In the genomic region with DNA sequence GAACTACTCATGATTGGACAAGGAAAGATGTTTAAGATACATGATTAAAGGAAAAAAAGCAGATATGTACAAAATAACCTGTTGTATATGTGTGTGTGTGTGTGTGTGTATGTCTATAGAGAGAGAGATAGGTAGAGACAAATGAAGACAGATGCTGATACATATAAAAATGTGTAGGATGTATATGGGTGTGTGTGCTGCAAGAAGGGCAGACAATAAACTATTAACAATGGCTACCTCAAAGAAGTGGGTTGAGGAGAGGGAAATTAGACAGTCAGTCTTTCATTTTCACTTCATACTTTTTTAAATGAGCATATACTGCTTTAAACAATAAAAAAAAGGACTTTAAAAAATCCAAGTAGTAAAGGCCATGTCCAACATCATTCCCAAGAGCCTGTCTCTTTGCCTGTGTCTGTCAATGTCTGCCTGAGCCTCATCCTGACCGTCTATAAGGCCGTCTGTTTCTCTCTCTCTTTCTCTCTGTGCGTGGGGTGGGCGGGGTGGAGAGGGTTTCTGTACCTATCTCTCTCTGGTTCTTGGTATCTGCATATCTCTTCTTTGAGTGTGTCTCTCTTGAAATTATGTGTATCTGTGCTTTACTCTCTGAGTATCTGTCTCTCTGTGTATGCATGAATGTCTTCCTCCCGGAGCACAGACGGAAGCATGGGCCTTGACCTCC, we compare ENCODE assay signal across 26 cellular contexts.
DNase-seq lines count a peak whose midpoint lies in the region; ATAC-seq lines count a peak whose summit lies in the region.
"Had no signal": no experiment of that assay in that cellular context is flagged by ENCODE, and none has a peak within 500 bp of the region (broad histone marks: within the 10 kb centered on the region; RNA-seq: fewer than 3 reads in every experiment).

No MANE protein-coding gene starts in this region.

- peaks cover 52% of the 10 kb centered on the region for H3K4me1 Mint-ChIP-seq in activated T-cell treated with anti-CD3 and anti-CD28 coated beads, Interleukin-2, amount 50 U/mL, for 4 hours (ENCODE audit: low read depth)
- H3K4me1 Mint-ChIP-seq in CD8-positive, alpha-beta memory T cell: peaks cover 51 to 70% (median 60%) of the 10 kb centered on the region in 3 donors
- H3K4me1 Mint-ChIP-seq in T-helper 17 cell: peaks cover 46% of the 10 kb centered on the region
- H3K4me1 Mint-ChIP-seq in central memory CD8-positive, alpha-beta T cell: peaks cover 50% of the 10 kb centered on the region

- H3K27me3 Mint-ChIP-seq in activated T-cell treated with anti-CD3 and anti-CD28 coated beads, Interleukin-2, amount 50 U/mL, for 4 hours (ENCODE audit: low read depth): no peaks in the 10 kb centered on the region
- H3K27me3 Mint-ChIP-seq in CD8-positive, alpha-beta memory T cell: no peaks in the 10 kb centered on the region
- H3K27me3 Mint-ChIP-seq in T-helper 17 cell: no peaks in the 10 kb centered on the region
- H3K27me3 Mint-ChIP-seq in central memory CD8-positive, alpha-beta T cell: no peaks in the 10 kb centered on the region
- H3K27me3 Mint-ChIP-seq: activated B cell treated with CpG ODN at 0.5 μM for 24 hours, progenitor cell of endocrine pancreas had no signal

- H3K27me3 ChIP-seq in CD8-positive, alpha-beta memory T cell (ENCODE audit: insufficient read depth, low read length, poor library complexity, severe bottlenecking): no peaks in the 10 kb centered on the region
- H3K27me3 ChIP-seq: BE2C, body of pancreas, transverse colon had no signal

- peak overlapping the region in 4 of 8 donors; percentile 11 to 48 (median 40) for H3K27ac Mint-ChIP-seq in CD8-positive, alpha-beta memory T cell
- H3K27ac Mint-ChIP-seq in T-helper 17 cell: peak overlapping the region; percentile 75
- peak overlapping the region; percentile 12 for H3K27ac Mint-ChIP-seq in central memory CD8-positive, alpha-beta T cell (ENCODE audit: low read depth)
- H3K27ac Mint-ChIP-seq: activated B cell treated with CpG ODN at 0.5 μM for 24 hours, progenitor cell of endocrine pancreas had no signal

- H3K4me3 Mint-ChIP-seq in activated T-cell treated with anti-CD3 and anti-CD28 coated beads, Interleukin-2, amount 50 U/mL, for 4 hours: peak overlapping the region; percentile 50
- H3K4me3 Mint-ChIP-seq in CD8-positive, alpha-beta memory T cell: peak overlapping the region in 5 of 7 donors; percentile 1 to 11 (median 5)
- peak overlapping the region; percentile 58 for H3K4me3 Mint-ChIP-seq in T-helper 17 cell
- H3K4me3 Mint-ChIP-seq in central memory CD8-positive, alpha-beta T cell: no peak overlapping the region
- H3K4me3 Mint-ChIP-seq: activated B cell treated with CpG ODN at 0.5 μM for 24 hours had no signal

- peak in 1 of 2 donors; percentile 34 for ATAC-seq in activated T-cell treated with anti-CD3 and anti-CD28 coated beads, Interleukin-2, amount 50 U/mL, for 4 hours
- ATAC-seq in T-helper 17 cell: no peak
- no peak for ATAC-seq in central memory CD8-positive, alpha-beta T cell (replicated peaks; ENCODE audit: extremely low read depth, poor library complexity, severe bottlenecking)
- ATAC-seq: body of pancreas, left lobe of liver, sciatic nerve had no signal

- H3K9me3 ChIP-seq in CD8-positive, alpha-beta memory T cell (ENCODE audit: low read length): no peaks in the 10 kb centered on the region
- H3K9me3 ChIP-seq in T-helper 17 cell (ENCODE audit: control insufficient read depth, low read length, poor library complexity, severe bottlenecking): no peaks in the 10 kb centered on the region
- H3K9me3 ChIP-seq: BE2C, body of pancreas, transverse colon had no signal

- H3K27ac ChIP-seq in CD8-positive, alpha-beta memory T cell (ENCODE audit: low read depth, low read length): no peak overlapping the region
- H3K27ac ChIP-seq: body of pancreas, PC-9, transverse colon had no signal

- in situ Hi-C loops in G401 (cut with HindIII; ENCODE audit: low sequenced_read_pairs): no loop called here

- peaks cover 3% of the 10 kb centered on the region for H3K36me3 Mint-ChIP-seq in activated T-cell treated with anti-CD3 and anti-CD28 coated beads, Interleukin-2, amount 50 U/mL, for 4 hours (ENCODE audit: insufficient read depth)
- H3K36me3 Mint-ChIP-seq in CD8-positive, alpha-beta memory T cell: peaks cover 6 to 12% (median 10%) of the 10 kb centered on the region in 3 donors
- peaks cover 2% of the 10 kb centered on the region for H3K36me3 Mint-ChIP-seq in T-helper 17 cell (ENCODE audit: low read depth)
- no peaks in the 10 kb centered on the region for H3K36me3 Mint-ChIP-seq in central memory CD8-positive, alpha-beta T cell (ENCODE audit: insufficient read depth)

- no peaks in the 10 kb centered on the region for H3K36me3 ChIP-seq in CD8-positive, alpha-beta memory T cell (ENCODE audit: insufficient read depth, low read length)
- H3K36me3 ChIP-seq: BE2C, transverse colon had no signal

- DNase-seq in activated T-cell treated with anti-CD3 and anti-CD28 coated beads, Interleukin-2, amount 50 U/mL, for 4 hours: no peak
- no peak for DNase-seq in activated T-cell treated with anti-CD3 and anti-CD28 coated beads, Interleukin-2, amount 50 U/mL, for 1 hour
- no peak for DNase-seq in CD8-positive, alpha-beta memory T cell
- DNase-seq in T-helper 17 cell (no peak), G401 (ENCODE audit: low spot score) (no peak), medulla oblongata (ENCODE audit: extremely low spot score) (no peak)
- DNase-seq in central memory CD8-positive, alpha-beta T cell (ENCODE audit: low spot score in 2 of 2): no peak
- DNase-seq: ACHN; activated B cell treated with CpG ODN at 0.5 μM for 24 hours; activated effector memory CD4-positive, alpha-beta T cell treated with anti-CD3 and anti-CD28 coated beads, Interleukin-2, amount 50 U/mL, for 16 hours; BE2C; body of pancreas; HCEC 1CT; mesendoderm; NCI-H1092 treated with DMSO at 0.1 percent for 48 hours; NCI-H187; NCI-H2171 treated with DMSO at 0.1 percent for 48 hours; NCI-H524; PC-9; Right ventricle myocardium superior; stimulated activated CD4-positive, alpha-beta T cell treated with anti-CD3 and anti-CD28 coated beads, Interleukin-15, amount 100 ng/mL, for 24 hours; T-helper 9 cell; transverse colon had no signal

- H3K9me3 Mint-ChIP-seq in activated T-cell treated with anti-CD3 and anti-CD28 coated beads, Interleukin-2, amount 50 U/mL, for 4 hours: no peaks in the 10 kb centered on the region
- H3K9me3 Mint-ChIP-seq in CD8-positive, alpha-beta memory T cell: peaks cover 0 to 8% (median 6%) of the 10 kb centered on the region in 5 donors
- H3K9me3 Mint-ChIP-seq in central memory CD8-positive, alpha-beta T cell: no peaks in the 10 kb centered on the region

- CTCF ChIA-PET in CD8-positive, alpha-beta memory T cell (lab: Charles Lee): no interaction called here

- peaks cover 17% of the 10 kb centered on the region for H3K4me1 ChIP-seq in CD8-positive, alpha-beta memory T cell (ENCODE audit: insufficient read depth, low read length)

- no peak overlapping the region for H3K4me3 ChIP-seq in CD8-positive, alpha-beta memory T cell (ENCODE audit: low read length)
- H3K4me3 ChIP-seq: body of pancreas, PC-9, transverse colon had no signal

- POLR2A ChIA-PET in CD8-positive, alpha-beta memory T cell (lab: Charles Lee): no interaction called here
